In genomic region chr14:22333408-22334274, GRCh38 we compare ENCODE assay signal across 11 cellular contexts.
A peak's percentile ranks its signal among the peaks of the same experiment; 100 is the strongest.
DNase-seq lines count a peak whose midpoint lies in the region; ATAC-seq, FAIRE-seq and TF ChIP-seq lines count a peak whose summit lies in the region.
"Had no signal": no experiment of that assay in that cellular context is flagged by ENCODE, and none has a peak within 500 bp of the region (broad histone marks: within the 10 kb centered on the region; RNA-seq: fewer than 3 reads in every experiment).

No MANE protein-coding gene starts in this region.

- H4K20me1 ChIP-seq in H1 (replicated peaks in 1 of 2; ENCODE audit: control insufficient read depth in 1 of 2, insufficient read depth in 2 of 2, low read length in 2 of 2) (no peaks in the 10 kb centered on the region), osteoblast (ENCODE audit: insufficient read depth, low read length) (no peaks in the 10 kb centered on the region)

- H2BK5ac ChIP-seq in H1 (ENCODE audit: low read depth, low read length) = no peak overlapping the region

- TF ChIP-seq RAD21 in H1 (IDR thresholded peaks at IDR 0.05 in 1 of 2, conservative IDR thresholded peaks at IDR 0.05 in 1 of 2; ENCODE audit: low read depth in 2 of 2, low read length in 2 of 2) = no peak

- H3K4me2 ChIP-seq in H1 (ENCODE audit: insufficient read depth in 1 of 2, low read depth in 2 of 2, low read length in 2 of 2) (no peak overlapping the region; a peak in 1 of 4 replicates), osteoblast (ENCODE audit: insufficient read depth, low read length) (no peak overlapping the region)
- H3K4me2 ChIP-seq: KMS-11 had no signal

- no peaks in the 10 kb centered on the region for H3K79me2 ChIP-seq in H1 (ENCODE audit: control insufficient read depth in 1 of 2, insufficient read depth in 2 of 2, low read length in 2 of 2)
- no peaks in the 10 kb centered on the region for H3K79me2 ChIP-seq in osteoblast (ENCODE audit: insufficient read depth, low read length)

- CTCF ChIA-PET in H1 (lab: Charles Lee; ENCODE audit: partially characterized antibody) = interaction anchor here (0.9 to 8.4 kb wide), 8 partner anchors 14 to 137 kb away, joined by 3 to 62 read pairs (median 4); no protein-coding TSS in a partner anchor

- H3K9ac ChIP-seq in H1 (replicated peaks in 1 of 4; ENCODE audit: extremely low read depth in 1 of 4, low read depth in 3 of 4, low read length in 3 of 4) = no peak overlapping the region
- H3K9ac ChIP-seq: KMS-11 had no signal

- no peak overlapping the region for H3K4me3 ChIP-seq in H1 (ENCODE audit: extremely low read depth in 1 of 4, insufficient read depth in 2 of 4, low read depth in 3 of 4, low read length in 4 of 4)
- H3K4me3 ChIP-seq in osteoblast (ENCODE audit: insufficient read depth, low read length) = no peak overlapping the region

- H3K79me1 ChIP-seq in H1 (ENCODE audit: low read depth, low read length) = no peaks in the 10 kb centered on the region

- DNase-seq in NCI-H2227 treated with DMSO at 0.1 percent for 48 hours (lab: John Stamatoyannopoulos, UW) = peak; percentile 16
- no peak for DNase-seq in H1 (ENCODE audit: low read depth in 1 of 2, low spot score in 2 of 2)
- peak; percentile 49 for DNase-seq in osteoblast (ENCODE audit: insufficient read length, low spot score, missing footprints)
- no peak for DNase-seq in NCI-H510A treated with DMSO at 0.1 percent for 48 hours (lab: John Stamatoyannopoulos, UW)
- DNase-seq in epidermal melanocyte (ENCODE audit: insufficient read length, low spot score) = no peak
- no peak for DNase-seq in stimulated activated CD4-positive, alpha-beta T cell treated with anti-CD3 and anti-CD28 coated beads, Interleukin-12 subunit alpha, Interleukin-12 subunit beta, amount 100 ng/mL, for 4 hours
- DNase-seq: activated CD4-positive, alpha-beta T cell treated with anti-CD3 and anti-CD28 coated beads, Interleukin-2, amount 50 U/mL, for 4 hours had no signal

- H2AK5ac ChIP-seq in H1 (ENCODE audit: low read depth, low read length) = no peak overlapping the region

- no peaks in the 10 kb centered on the region; the same call in 1 of the 2 replicates for H3K23me2 ChIP-seq in H1 (ENCODE audit: low read depth, low read length)

- H3K56ac ChIP-seq in H1 (replicated peaks; ENCODE audit: insufficient read length, low read depth, low read length) = no peak overlapping the region

- 61% methylated on average over 6 of the region's 6 CpGs; no CpG with 5 or more reads in 1 of the 2 experiments for WGBS in H1 (ENCODE audit: extremely low coverage in 1 of 2, insufficient coverage in 1 of 2, insufficient read length in 1 of 2, insufficient replicate concordance in 2 of 2, low coverage in 1 of 2, low lambda C conversion rate in 2 of 2, missing lambda C conversion rate in 1 of 2), 2 experiments

- peaks cover 0 to 5% (median 0%) of the 10 kb centered on the region in 4 experiments; a peak in 2 of 8 replicates for H3K36me3 ChIP-seq in H1 (ENCODE audit: control insufficient read depth in 2 of 4, insufficient read depth in 4 of 4, low read length in 3 of 4)
- no peaks in the 10 kb centered on the region for H3K36me3 ChIP-seq in osteoblast (ENCODE audit: insufficient read depth, low read length)

- H3K27ac ChIP-seq in H1 (ENCODE audit: low read depth, low read length) (no peak overlapping the region), osteoblast (ENCODE audit: low read depth, low read length) (no peak overlapping the region)
- H3K27ac ChIP-seq: KMS-11 had no signal

- H2BK12ac ChIP-seq in H1 (ENCODE audit: low read depth, low read length) = no peak overlapping the region; the same call in 1 of the 2 replicates

- no peak overlapping the region for H3K14ac ChIP-seq in H1 (ENCODE audit: insufficient read length)

- no peak overlapping the region for H4K8ac ChIP-seq in H1 (ENCODE audit: extremely low read depth, insufficient read depth, low read length)

- H2AFZ ChIP-seq in H1 (ENCODE audit: low read length) (no peak overlapping the region), osteoblast (ENCODE audit: low read length) (no peak overlapping the region)

- H4K91ac ChIP-seq in H1 (replicated peaks; ENCODE audit: insufficient read length, low read length) = no peak overlapping the region

- H2BK20ac ChIP-seq in H1 (ENCODE audit: low read length) = no peak overlapping the region

- TF ChIP-seq POLR2A in H1 (IDR thresholded peaks at IDR 0.05; ENCODE audit: control extremely low read depth in 1 of 2, low read depth in 2 of 2, low read length in 2 of 2) = no peak

- no peak for FAIRE-seq in H1 (lab: Jason Lieb, UNC)
- FAIRE-seq: frontal cortex had no signal

- H3K4ac ChIP-seq in H1 (replicated peaks; ENCODE audit: insufficient read length, low read depth, low read length) = no peak overlapping the region

- POLR2A ChIA-PET in H1 (lab: Charles Lee; ENCODE audit: partially characterized antibody) = interaction anchor here (0.6 kb wide), 1 partner anchor 507 kb away, joined by 4 read pairs; no protein-coding TSS in a partner anchor

- no peak overlapping the region for H3K18ac ChIP-seq in H1 (ENCODE audit: extremely low read depth, low read length)

- H4K5ac ChIP-seq in H1 (ENCODE audit: insufficient read length, low read depth, low read length) = no peak overlapping the region

- H3K4me1 ChIP-seq in H1 (replicated peaks in 1 of 4; ENCODE audit: control insufficient read depth in 3 of 4, insufficient read depth in 4 of 4, low read length in 3 of 4) (peaks cover 0 to 9% (median 8%) of the 10 kb centered on the region in 4 experiments; a peak in 5 of 7 replicates), osteoblast (ENCODE audit: insufficient read depth, low read length) (no peaks in the 10 kb centered on the region)

- H3K9me3 ChIP-seq in H1 (ENCODE audit: insufficient read depth in 2 of 2, low read depth in 1 of 2, low read length in 1 of 2) (peaks cover 12 to 17% of the 10 kb centered on the region in 2 experiments), osteoblast (ENCODE audit: low read depth, low read length) (peaks cover 6% of the 10 kb centered on the region)

- TF ChIP-seq CTCF in H1 (IDR thresholded peaks at IDR 0.05; ENCODE audit: control extremely low read depth in 1 of 3, insufficient read depth in 1 of 3, low read depth in 1 of 3, low read length in 3 of 3) = no peak
- TF ChIP-seq CTCF in osteoblast (IDR thresholded peaks at IDR 0.05; ENCODE audit: extremely low read depth, low read depth, low read length) = no peak

- TF ChIP-seq EP300 in H1 (IDR thresholded peaks at IDR 0.05; ENCODE audit: borderline replicate concordance in 1 of 2, low read depth in 2 of 2, low read length in 2 of 2) = no peak

- ATAC-seq in GM21619 (IDR thresholded peaks at IDR 0.05; ENCODE audit: unreplicated experiment) = peak; percentile 64
- no peak for ATAC-seq in GM19452 (IDR thresholded peaks at IDR 0.05; ENCODE audit: unreplicated experiment)

- H2BK120ac ChIP-seq in H1 (replicated peaks; ENCODE audit: low read depth, low read length) = no peak overlapping the region

- H2BK15ac ChIP-seq in H1 (ENCODE audit: low read length) = no peak overlapping the region

- H3K23ac ChIP-seq in H1 (ENCODE audit: insufficient read length) = no peak overlapping the region

- H3K27me3 ChIP-seq in H1 (replicated peaks in 1 of 4; ENCODE audit: control insufficient read depth in 3 of 4, extremely low read depth in 1 of 4, insufficient read depth in 3 of 4, low read length in 3 of 4) (no peaks in the 10 kb centered on the region), osteoblast (ENCODE audit: insufficient read depth, low read length) (no peaks in the 10 kb centered on the region)

TF ChIP-seq in H1, 55 proteins besides CTCF, POLR2A, EP300 and RAD21:
- TF ChIP-seq MAFK (IDR thresholded peaks at IDR 0.05; ENCODE audit: low read depth, low read length) (0 out of 2 replicates have a peak, but pooled peaks have one; percentile 11), NRF1 (IDR thresholded peaks at IDR 0.05; ENCODE audit: low read depth, low read length) (no peak), BRCA1 (IDR thresholded peaks at IDR 0.05; ENCODE audit: low read depth, low read length) (no peak), JUND (IDR thresholded peaks at IDR 0.05; ENCODE audit: low read length) (peak; percentile 87; the same call in 1 of the 2 replicates)

Comparison
In these comparisons a context has a peak if more than half of its experiments do, and no peak if none do; other contexts are left out.
1. DNase-seq: peak in NCI-H2227 treated with DMSO at 0.1 percent for 48 hours (single experiment) and osteoblast (single experiment); none in H1 (0 of 2), NCI-H510A treated with DMSO at 0.1 percent for 48 hours (single experiment), epidermal melanocyte (single experiment) and stimulated activated CD4-positive, alpha-beta T cell treated with anti-CD3 and anti-CD28 coated beads, Interleukin-12 subunit alpha, Interleukin-12 subunit beta, amount 100 ng/mL, for 4 hours (single experiment).